In the genomic region with DNA sequence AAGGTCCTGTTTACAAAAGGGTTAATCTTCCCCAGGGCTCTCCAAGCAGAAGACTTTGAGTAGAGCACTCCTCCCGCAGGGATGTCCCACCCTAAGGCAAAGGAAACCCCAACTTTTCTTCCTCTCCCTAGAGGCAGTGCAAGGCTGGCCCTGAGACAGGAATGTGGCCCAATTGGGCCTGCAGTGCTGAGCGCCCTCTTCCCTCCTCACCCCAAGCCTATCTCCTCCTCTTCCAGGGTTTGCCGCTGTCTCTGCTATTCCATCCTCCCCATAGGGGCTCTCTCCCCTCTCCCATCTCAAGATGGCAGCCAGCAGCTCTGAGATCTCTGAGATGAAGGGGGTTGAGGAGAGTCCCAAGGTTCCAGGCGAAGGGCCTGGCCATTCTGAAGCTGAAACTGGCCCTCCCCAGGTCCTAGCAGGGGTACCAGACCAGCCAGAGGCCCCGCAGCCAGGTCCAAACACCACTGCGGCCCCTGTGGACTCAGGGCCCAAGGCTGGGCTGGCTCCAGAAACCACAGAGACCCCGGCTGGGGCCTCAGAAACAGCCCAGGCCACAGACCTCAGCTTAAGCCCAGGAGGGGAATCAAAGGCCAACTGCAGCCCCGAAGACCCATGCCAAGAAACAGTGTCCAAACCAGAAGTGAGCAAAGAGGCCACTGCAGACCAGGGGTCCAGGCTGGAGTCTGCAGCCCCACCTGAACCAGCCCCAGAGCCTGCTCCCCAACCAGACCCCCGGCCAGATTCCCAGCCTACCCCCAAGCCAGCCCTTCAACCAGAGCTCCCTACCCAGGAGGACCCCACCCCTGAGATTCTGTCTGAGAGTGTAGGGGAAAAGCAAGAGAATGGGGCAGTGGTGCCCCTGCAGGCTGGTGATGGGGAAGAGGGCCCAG, we compare ENCODE assay signal across 6 cellular contexts. TPM values are rescaled to one million over a fixed set of nuclear protein-coding genes. Genes with fewer than 3 reads are reported as not detected.
DNase-seq lines count a peak whose midpoint lies in the region; ATAC-seq and TF ChIP-seq lines count a peak whose summit lies in the region.

No MANE protein-coding gene starts in this region.

- no peak for TF ChIP-seq CTCF in tibial nerve (IDR thresholded peaks at IDR 0.05)

- H3K9me3 ChIP-seq in right cardiac atrium (ENCODE audit: control insufficient read depth, low read length) (no peaks in the 10 kb centered on the region), tibial nerve (no peaks in the 10 kb centered on the region)

- H3K36me3 ChIP-seq in tibial nerve: peaks cover 0 to 25% (median 8%) of the 10 kb centered on the region in 3 donors

- H3K36me3 Mint-ChIP-seq in activated naive CD4-positive, alpha-beta T cell treated with anti-CD3 and anti-CD28 coated beads for 36 hours (ENCODE audit: low read depth): peaks cover 24% of the 10 kb centered on the region

- intact Hi-C loops in activated naive CD4-positive, alpha-beta T cell treated with anti-CD3 and anti-CD28 coated beads for 36 hours (cut with micrococcal nuclease): no loop called here
- intact Hi-C loops in right cardiac atrium (cut with DNase I): loop anchor here in 1 of 4 donors (10.0 kb wide), 1 partner anchor 182 kb away; the partner anchor contains the start of genes HIRIP3 and INO80E

- no peak for TF ChIP-seq EP300 in tibial nerve (IDR thresholded peaks at IDR 0.05)

- no peaks in the 10 kb centered on the region for H3K9me3 Mint-ChIP-seq in activated naive CD4-positive, alpha-beta T cell treated with anti-CD3 and anti-CD28 coated beads for 36 hours

- no peak for DNase-seq in activated naive CD4-positive, alpha-beta T cell treated with anti-CD3 and anti-CD28 coated beads for 36 hours
- no peak for DNase-seq in activated naive CD4-positive, alpha-beta T cell treated with Interleukin-2 at 50 U/mL for 16 hours
- peak in 1 of 3 donors; percentile 41 for DNase-seq in right cardiac atrium
- no peak for DNase-seq in tibial nerve (ENCODE audit: low spot score in 2 of 2)
- DNase-seq in kidney glomerular epithelial cell (lab: John Stamatoyannopoulos, UW): no peak

- H3K4me3 Mint-ChIP-seq in activated naive CD4-positive, alpha-beta T cell treated with anti-CD3 and anti-CD28 coated beads for 36 hours: peak overlapping the region; percentile 45

- H3K4me1 ChIP-seq in right cardiac atrium (ENCODE audit: control insufficient read depth, insufficient read depth, low read length) (peaks cover 4% of the 10 kb centered on the region), tibial nerve (peaks cover 0 to 85% (median 73%) of the 10 kb centered on the region in 4 donors)

- H3K27me3 Mint-ChIP-seq in activated naive CD4-positive, alpha-beta T cell treated with anti-CD3 and anti-CD28 coated beads for 36 hours (ENCODE audit: low read depth): no peaks in the 10 kb centered on the region

- H3K27me3 ChIP-seq in right cardiac atrium (ENCODE audit: control insufficient read depth, insufficient read depth) (no peaks in the 10 kb centered on the region), tibial nerve (no peaks in the 10 kb centered on the region)

- H3K4me3 ChIP-seq in right cardiac atrium (ENCODE audit: low read length) (no peak overlapping the region), tibial nerve (peak overlapping the region; percentile 35 to 70 (median 56))

- H3K27ac ChIP-seq in right cardiac atrium (ENCODE audit: low read length) (peak overlapping the region; percentile 26), tibial nerve (peak overlapping the region; percentile 81 to 99 (median 94))

- ATAC-seq in right cardiac atrium: no peak
- no peak for ATAC-seq in GM19324 (IDR thresholded peaks at IDR 0.05; ENCODE audit: low FRiP score, unreplicated experiment)

- CTCF ChIA-PET in activated naive CD4-positive, alpha-beta T cell treated with anti-CD3 and anti-CD28 coated beads for 36 hours (lab: Charles Lee): interaction anchor here (1.6 kb wide), 1 partner anchor 35 kb away, joined by 5 read pairs; no protein-coding TSS in a partner anchor

- H3K4me1 Mint-ChIP-seq in activated naive CD4-positive, alpha-beta T cell treated with anti-CD3 and anti-CD28 coated beads for 36 hours (ENCODE audit: low read depth): peaks cover 56% of the 10 kb centered on the region

- TF ChIP-seq POLR2A in tibial nerve (IDR thresholded peaks at IDR 0.05): no peak

- 69% methylated on average over 9 of the region's 9 CpGs for WGBS in right cardiac atrium
- whole genome bisulfite sequencing in tibial nerve, 2 donors: 56 to 60% methylated on average over 8 of the region's 9 CpGs

- peak overlapping the region; percentile 46 for H3K27ac Mint-ChIP-seq in activated naive CD4-positive, alpha-beta T cell treated with anti-CD3 and anti-CD28 coated beads for 36 hours

RNA-seq across cellular contexts. Expression of gene PRRT2, which starts 1.0 kb away (rescaled TPM):
- under 1 TPM; 0.83 to 0.94 TPM for total RNA-seq in activated naive CD4-positive, alpha-beta T cell treated with anti-CD3 and anti-CD28 coated beads for 36 hours
- 1 to 10 TPM; 2.5 to 5.0 (median 4.4) TPM for total RNA-seq in right cardiac atrium
- 4.8 TPM for polyA plus RNA-seq in right cardiac atrium
- 10 to 100 TPM; 10.0 to 28.4 (median 18.5) TPM for total RNA-seq in tibial nerve

RNA-seq across cellular contexts. Expression of gene PAGR1, which starts 3.0 kb away (rescaled TPM):
- 10 to 100 TPM; 16.9 to 19.3 TPM for total RNA-seq in activated naive CD4-positive, alpha-beta T cell treated with anti-CD3 and anti-CD28 coated beads for 36 hours
- 10 to 100 TPM; 13.7 to 20.3 (median 15.2) TPM for total RNA-seq in right cardiac atrium
- polyA plus RNA-seq in right cardiac atrium: 33.8 TPM
- total RNA-seq in tibial nerve: 10 to 100 TPM; 40.8 to 70.7 (median 61.0) TPM

RNA-seq across cellular contexts. Expression of gene MAZ, which starts 6.7 kb away (rescaled TPM):
- 100 to 1,000 TPM; 290 to 330 TPM for total RNA-seq in activated naive CD4-positive, alpha-beta T cell treated with anti-CD3 and anti-CD28 coated beads for 36 hours
- total RNA-seq in right cardiac atrium (100 to 1,000 TPM in 3 of 4 donors, 10 to 100 TPM in 1; 82.3 to 113 (median 104) TPM), tibial nerve (10 to 100 TPM; 40.0 to 75.9 (median 62.0) TPM)
- polyA plus RNA-seq in right cardiac atrium: 69.3 TPM

RNA-seq across cellular contexts. Expression of gene MVP, which starts 7.3 kb away (rescaled TPM):
- 10 to 100 TPM; 84.1 to 86.9 TPM for total RNA-seq in activated naive CD4-positive, alpha-beta T cell treated with anti-CD3 and anti-CD28 coated beads for 36 hours
- total RNA-seq in right cardiac atrium: 10 to 100 TPM; 48.2 to 73.9 (median 64.0) TPM
- polyA plus RNA-seq in right cardiac atrium: 50.6 TPM
- 100 to 1,000 TPM; 113 to 247 (median 177) TPM for total RNA-seq in tibial nerve

RNA-seq across cellular contexts. Expression of gene KIF22, which starts 22.4 kb away (rescaled TPM):
- 100 to 1,000 TPM; 201 to 209 TPM for total RNA-seq in activated naive CD4-positive, alpha-beta T cell treated with anti-CD3 and anti-CD28 coated beads for 36 hours
- total RNA-seq in right cardiac atrium: 10 to 100 TPM; 19.0 to 53.8 (median 41.6) TPM
- 89.6 TPM for polyA plus RNA-seq in right cardiac atrium
- total RNA-seq in tibial nerve: 10 to 100 TPM; 19.9 to 42.8 (median 40.5) TPM
